ENCODE assay signal across 1 cellular context in genomic region chr2:10408649-10409579, GRCh38.
TF ChIP-seq lines count a peak whose summit lies in the region.

No MANE protein-coding gene starts in this region.

TF ChIP-seq in HepG2, 621 proteins besides CTCF, POLR2A, EP300 and RAD21 (continued from another document and continues in another):
- peak; percentile 53; the same call in 1 of the 2 replicates for TF ChIP-seq HBP1 (CRISPR knock-in tag; IDR thresholded peaks at IDR 0.05; ENCODE audit: low read depth)
- peak; percentile 25; the same call in 1 of the 2 replicates for TF ChIP-seq PITX1 (CRISPR knock-in tag; IDR thresholded peaks at IDR 0.05)
- peak; percentile 67; the same call in 1 of the 2 replicates for TF ChIP-seq GLI4 (CRISPR knock-in tag; IDR thresholded peaks at IDR 0.05; ENCODE audit: borderline replicate concordance)
- TF ChIP-seq SIX1 (CRISPR knock-in tag; IDR thresholded peaks at IDR 0.05; ENCODE audit: borderline replicate concordance) = 0 out of 2 replicates have a peak, but pooled peaks have one; percentile 44
- TF ChIP-seq GATAD1 (CRISPR knock-in tag; IDR thresholded peaks at IDR 0.05) = peak; percentile 68
- TF ChIP-seq ETV5 (CRISPR knock-in tag; IDR thresholded peaks at IDR 0.05; ENCODE audit: borderline replicate concordance) = peak; percentile 54
- TF ChIP-seq HNRNPLL (IDR thresholded peaks at IDR 0.05; ENCODE audit: low read depth, low read length, poor library complexity, severe bottlenecking) = no peak
- TF ChIP-seq, protein P1, sequence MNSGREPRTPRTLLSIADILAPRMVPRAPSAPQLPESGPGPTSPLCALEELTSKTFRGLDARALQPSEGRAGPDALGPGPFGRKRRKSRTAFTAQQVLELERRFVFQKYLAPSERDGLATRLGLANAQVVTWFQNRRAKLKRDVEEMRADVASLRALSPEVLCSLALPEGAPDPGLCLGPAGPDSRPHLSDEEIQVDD (CRISPR knock-in tag; IDR thresholded peaks at IDR 0.05; ENCODE audit: borderline replicate concordance) = no peak
- TF ChIP-seq ZSCAN21 (CRISPR knock-in tag; IDR thresholded peaks at IDR 0.05; ENCODE audit: borderline replicate concordance) = peak; percentile 40; the same call in 1 of the 2 replicates
- TF ChIP-seq ZBTB43 (CRISPR knock-in tag; conservative IDR thresholded peaks at IDR 0.05) = no peak; the same call in 1 of the 2 replicates
- 0 out of 2 replicates have a peak, but pooled peaks have one; percentile 39 for TF ChIP-seq DNMT3B (CRISPR knock-in tag; conservative IDR thresholded peaks at IDR 0.05)
- TF ChIP-seq, protein P2, sequence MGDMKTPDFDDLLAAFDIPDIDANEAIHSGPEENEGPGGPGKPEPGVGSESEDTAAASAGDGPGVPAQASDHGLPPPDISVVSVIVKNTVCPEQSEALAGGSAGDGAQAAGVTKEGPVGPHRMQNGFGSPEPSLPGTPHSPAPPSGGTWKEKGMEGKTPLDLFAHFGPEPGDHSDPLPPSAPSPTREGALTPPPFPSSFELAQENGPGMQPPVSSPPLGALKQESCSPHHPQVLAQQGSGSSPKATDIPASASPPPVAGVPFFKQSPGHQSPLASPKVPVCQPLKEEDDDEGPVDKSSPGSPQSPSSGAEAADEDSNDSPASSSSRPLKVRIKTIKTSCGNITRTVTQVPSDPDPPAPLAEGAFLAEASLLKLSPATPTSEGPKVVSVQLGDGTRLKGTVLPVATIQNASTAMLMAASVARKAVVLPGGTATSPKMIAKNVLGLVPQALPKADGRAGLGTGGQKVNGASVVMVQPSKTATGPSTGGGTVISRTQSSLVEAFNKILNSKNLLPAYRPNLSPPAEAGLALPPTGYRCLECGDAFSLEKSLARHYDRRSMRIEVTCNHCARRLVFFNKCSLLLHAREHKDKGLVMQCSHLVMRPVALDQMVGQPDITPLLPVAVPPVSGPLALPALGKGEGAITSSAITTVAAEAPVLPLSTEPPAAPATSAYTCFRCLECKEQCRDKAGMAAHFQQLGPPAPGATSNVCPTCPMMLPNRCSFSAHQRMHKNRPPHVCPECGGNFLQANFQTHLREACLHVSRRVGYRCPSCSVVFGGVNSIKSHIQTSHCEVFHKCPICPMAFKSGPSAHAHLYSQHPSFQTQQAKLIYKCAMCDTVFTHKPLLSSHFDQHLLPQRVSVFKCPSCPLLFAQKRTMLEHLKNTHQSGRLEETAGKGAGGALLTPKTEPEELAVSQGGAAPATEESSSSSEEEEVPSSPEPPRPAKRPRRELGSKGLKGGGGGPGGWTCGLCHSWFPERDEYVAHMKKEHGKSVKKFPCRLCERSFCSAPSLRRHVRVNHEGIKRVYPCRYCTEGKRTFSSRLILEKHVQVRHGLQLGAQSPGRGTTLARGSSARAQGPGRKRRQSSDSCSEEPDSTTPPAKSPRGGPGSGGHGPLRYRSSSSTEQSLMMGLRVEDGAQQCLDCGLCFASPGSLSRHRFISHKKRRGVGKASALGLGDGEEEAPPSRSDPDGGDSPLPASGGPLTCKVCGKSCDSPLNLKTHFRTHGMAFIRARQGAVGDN (CRISPR knock-in tag; IDR thresholded peaks at IDR 0.05) = peak; percentile 84
- 0 out of 2 replicates have a peak, but pooled peaks have one; percentile 21 for TF ChIP-seq PAWR (CRISPR knock-in tag; IDR thresholded peaks at IDR 0.05; ENCODE audit: borderline replicate concordance)
- no peak for TF ChIP-seq ZBTB14 (CRISPR knock-in tag; IDR thresholded peaks at IDR 0.05)
- TF ChIP-seq MYC (CRISPR knock-in tag; IDR thresholded peaks at IDR 0.05; ENCODE audit: borderline replicate concordance) = peak; percentile 80; the same call in 1 of the 2 replicates
- TF ChIP-seq ZNF446 (CRISPR knock-in tag; IDR thresholded peaks at IDR 0.05) = no peak
- peak; percentile 72 for TF ChIP-seq SP4 (CRISPR knock-in tag; IDR thresholded peaks at IDR 0.05)
- peak; percentile 80 for TF ChIP-seq TARDBP (CRISPR knock-in tag; IDR thresholded peaks at IDR 0.05)
- TF ChIP-seq ZNF839 (CRISPR knock-in tag; IDR thresholded peaks at IDR 0.05; ENCODE audit: borderline replicate concordance) = peak; percentile 72; the same call in 1 of the 2 replicates
- TF ChIP-seq TGIF2 (CRISPR knock-in tag; IDR thresholded peaks at IDR 0.05) = peak; percentile 93
- peak; percentile 91 for TF ChIP-seq ZNF619 (CRISPR knock-in tag; IDR thresholded peaks at IDR 0.05)
- peak; percentile 83; the same call in 1 of the 2 replicates for TF ChIP-seq ETV6 (CRISPR knock-in tag; conservative IDR thresholded peaks at IDR 0.05)
- peak; percentile 88 for TF ChIP-seq ZBTB33 (CRISPR knock-in tag; IDR thresholded peaks at IDR 0.05)
- TF ChIP-seq ZNF781 (CRISPR knock-in tag; IDR thresholded peaks at IDR 0.05; ENCODE audit: borderline replicate concordance, not compliant biosample characterization) = no peak
- TF ChIP-seq NR0B2 (CRISPR knock-in tag; IDR thresholded peaks at IDR 0.05) = no peak; the same call in 1 of the 2 replicates
- TF ChIP-seq, protein P3, sequence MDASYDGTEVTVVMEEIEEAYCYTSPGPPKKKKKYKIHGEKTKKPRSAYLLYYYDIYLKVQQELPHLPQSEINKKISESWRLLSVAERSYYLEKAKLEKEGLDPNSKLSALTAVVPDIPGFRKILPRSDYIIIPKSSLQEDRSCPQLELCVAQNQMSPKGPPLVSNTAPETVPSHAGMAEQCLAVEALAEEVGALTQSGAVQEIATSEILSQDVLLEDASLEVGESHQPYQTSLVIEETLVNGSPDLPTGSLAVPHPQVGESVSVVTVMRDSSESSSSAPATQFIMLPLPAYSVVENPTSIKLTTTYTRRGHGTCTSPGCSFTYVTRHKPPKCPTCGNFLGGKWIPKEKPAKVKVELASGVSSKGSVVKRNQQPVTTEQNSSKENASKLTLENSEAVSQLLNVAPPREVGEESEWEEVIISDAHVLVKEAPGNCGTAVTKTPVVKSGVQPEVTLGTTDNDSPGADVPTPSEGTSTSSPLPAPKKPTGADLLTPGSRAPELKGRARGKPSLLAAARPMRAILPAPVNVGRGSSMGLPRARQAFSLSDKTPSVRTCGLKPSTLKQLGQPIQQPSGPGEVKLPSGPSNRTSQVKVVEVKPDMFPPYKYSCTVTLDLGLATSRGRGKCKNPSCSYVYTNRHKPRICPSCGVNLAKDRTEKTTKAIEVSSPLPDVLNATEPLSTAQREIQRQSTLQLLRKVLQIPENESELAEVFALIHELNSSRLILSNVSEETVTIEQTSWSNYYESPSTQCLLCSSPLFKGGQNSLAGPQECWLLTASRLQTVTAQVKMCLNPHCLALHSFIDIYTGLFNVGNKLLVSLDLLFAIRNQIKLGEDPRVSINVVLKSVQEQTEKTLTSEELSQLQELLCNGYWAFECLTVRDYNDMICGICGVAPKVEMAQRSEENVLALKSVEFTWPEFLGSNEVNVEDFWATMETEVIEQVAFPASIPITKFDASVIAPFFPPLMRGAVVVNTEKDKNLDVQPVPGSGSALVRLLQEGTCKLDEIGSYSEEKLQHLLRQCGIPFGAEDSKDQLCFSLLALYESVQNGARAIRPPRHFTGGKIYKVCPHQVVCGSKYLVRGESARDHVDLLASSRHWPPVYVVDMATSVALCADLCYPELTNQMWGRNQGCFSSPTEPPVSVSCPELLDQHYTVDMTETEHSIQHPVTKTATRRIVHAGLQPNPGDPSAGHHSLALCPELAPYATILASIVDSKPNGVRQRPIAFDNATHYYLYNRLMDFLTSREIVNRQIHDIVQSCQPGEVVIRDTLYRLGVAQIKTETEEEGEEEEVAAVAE (CRISPR knock-in tag; IDR thresholded peaks at IDR 0.05; ENCODE audit: borderline replicate concordance) = no peak; the same call in 1 of the 2 replicates
- TF ChIP-seq SMAD3 (CRISPR knock-in tag; IDR thresholded peaks at IDR 0.05) = peak; percentile 88
- peak; percentile 37; the same call in 1 of the 2 replicates for TF ChIP-seq ZNF766 (CRISPR knock-in tag; IDR thresholded peaks at IDR 0.05; ENCODE audit: borderline replicate concordance)
- no peak for TF ChIP-seq HNF4G (IDR thresholded peaks at IDR 0.05; ENCODE audit: borderline replicate concordance, low read depth, low read length)
- peak; percentile 56; the same call in 1 of the 2 replicates for TF ChIP-seq HNF4G (CRISPR knock-in tag; IDR thresholded peaks at IDR 0.05; ENCODE audit: borderline replicate concordance, low read depth)
- 0 out of 2 replicates have a peak, but pooled peaks have one; percentile 49 for TF ChIP-seq ZBED4 (CRISPR knock-in tag; IDR thresholded peaks at IDR 0.05; ENCODE audit: borderline replicate concordance)
- TF ChIP-seq ZNF292 (CRISPR knock-in tag; IDR thresholded peaks at IDR 0.05; ENCODE audit: borderline replicate concordance, low read depth) = peak; percentile 11; the same call in 1 of the 2 replicates
- 0 out of 2 replicates have a peak, but pooled peaks have one; percentile 42 for TF ChIP-seq HOXA5 (CRISPR knock-in tag; IDR thresholded peaks at IDR 0.05)
- TF ChIP-seq MXI1 (IDR thresholded peaks at IDR 0.05; ENCODE audit: borderline replicate concordance, low read depth, low read length) = peak; percentile 87; the same call in 2 of the 3 replicates
- peak; percentile 58; the same call in 1 of the 2 replicates for TF ChIP-seq SMYD3 (CRISPR knock-in tag; IDR thresholded peaks at IDR 0.05)
- TF ChIP-seq GZF1 (CRISPR knock-in tag; IDR thresholded peaks at IDR 0.05) = peak; percentile 22; the same call in 1 of the 2 replicates
- peak; percentile 72 for TF ChIP-seq IKZF4 (CRISPR knock-in tag; IDR thresholded peaks at IDR 0.05; ENCODE audit: borderline replicate concordance, low read depth, not compliant biosample characterization)
- peak; percentile 71 for TF ChIP-seq HOXA3 (CRISPR knock-in tag; IDR thresholded peaks at IDR 0.05)
- peak; percentile 88 for TF ChIP-seq ZNF772 (CRISPR knock-in tag; IDR thresholded peaks at IDR 0.05)
- TF ChIP-seq ATF7-NPFF (CRISPR knock-in tag; IDR thresholded peaks at IDR 0.05; ENCODE audit: low read depth) = no peak
